Comparison of ENCODE assay signal across 1 cellular context in genomic region chr3:149816986-149817385, GRCh38.
TF ChIP-seq lines count a peak whose summit lies in the region.

No MANE protein-coding gene starts in this region.

TF ChIP-seq in GM12878, 131 proteins besides CTCF, POLR2A, EP300 and RAD21:
- TF ChIP-seq FOXM1 (IDR thresholded peaks at IDR 0.05; ENCODE audit: low read depth, low read length) (no peak), IKZF2 (IDR thresholded peaks at IDR 0.05) (peak; percentile 87 to 89), NFIC (IDR thresholded peaks at IDR 0.05; ENCODE audit: low read depth, low read length) (0 out of 2 replicates have a peak, but pooled peaks have one; percentile 62), SP1 (IDR thresholded peaks at IDR 0.05; ENCODE audit: low read depth, low read length) (no peak), MEF2B (IDR thresholded peaks at IDR 0.05; ENCODE audit: partially characterized antibody, poor library complexity, severe bottlenecking) (peak; percentile 16), IKZF1 (conservative IDR thresholded peaks at IDR 0.05) (peak; percentile 79), RUNX3 (IDR thresholded peaks at IDR 0.05; ENCODE audit: low read length) (peak; percentile 65), ZNF384 (IDR thresholded peaks at IDR 0.05; ENCODE audit: borderline replicate concordance, low read depth, low read length) (no peak), NFYA (IDR thresholded peaks at IDR 0.05; ENCODE audit: borderline replicate concordance, low read depth, low read length) (no peak), PAX5 (IDR thresholded peaks at IDR 0.05; ENCODE audit: borderline replicate concordance, low read depth, low read length) (no peak), E4F1 (IDR thresholded peaks at IDR 0.05; ENCODE audit: borderline replicate concordance, partially characterized antibody) (no peak), NR2F1 (conservative IDR thresholded peaks at IDR 0.05) (0 out of 2 replicates have a peak, but pooled peaks have one; percentile 21), NR2C2 (IDR thresholded peaks at IDR 0.05; ENCODE audit: borderline replicate concordance, control insufficient read depth, insufficient read length, low read depth) (no peak), BMI1 (IDR thresholded peaks at IDR 0.05; ENCODE audit: borderline replicate concordance) (no peak), ZNF24 (IDR thresholded peaks at IDR 0.05) (peak; percentile 66; the same call in 1 of the 2 replicates), DPF2 (IDR thresholded peaks at IDR 0.05) (peak; percentile 31; the same call in 1 of the 2 replicates), IRF4 (IDR thresholded peaks at IDR 0.05; ENCODE audit: low read depth, low read length) (peak; percentile 74; the same call in 1 of the 2 replicates), SRF (IDR thresholded peaks at IDR 0.05; ENCODE audit: low read depth in 2 of 2, low read length in 2 of 2) (no peak), ATF7 (IDR thresholded peaks at IDR 0.05; ENCODE audit: low read depth) (no peak), ATF3 (IDR thresholded peaks at IDR 0.05; ENCODE audit: borderline replicate concordance, extremely low read depth, low read depth, low read length) (no peak), ETV6 (conservative IDR thresholded peaks at IDR 0.05 in 1 of 2, IDR thresholded peaks at IDR 0.05 in 1 of 2; ENCODE audit: borderline replicate concordance in 1 of 2, low read depth in 1 of 2) (peak in 1 of 2 experiments; percentile 49; a peak in 1 of 4 replicates), SIX5 (IDR thresholded peaks at IDR 0.05; ENCODE audit: low read depth, low read length, severe bottlenecking) (no peak), KAT2A (conservative IDR thresholded peaks at IDR 0.05; ENCODE audit: control insufficient read depth, low read depth, low read length) (no peak), CBFB (IDR thresholded peaks at IDR 0.05; ENCODE audit: low read depth) (no peak), MTA2 (IDR thresholded peaks at IDR 0.05; ENCODE audit: low read depth) (peak; percentile 48), SPI1 (IDR thresholded peaks at IDR 0.05; ENCODE audit: borderline replicate concordance, insufficient read depth, low read depth, low read length) (peak; percentile 30; the same call in 1 of the 2 replicates), ZZZ3 (IDR thresholded peaks at IDR 0.05; ENCODE audit: control insufficient read depth, insufficient read length, low read depth) (no peak), JUNB (IDR thresholded peaks at IDR 0.05) (peak; percentile 74), KDM1A (IDR thresholded peaks at IDR 0.05; ENCODE audit: borderline replicate concordance) (no peak), ATF2 (IDR thresholded peaks at IDR 0.05; ENCODE audit: low read length) (peak; percentile 42; the same call in 1 of the 2 replicates), POLR2AphosphoS5 (IDR thresholded peaks at IDR 0.05; ENCODE audit: low read length) (no peak), LARP7 (IDR thresholded peaks at IDR 0.05) (no peak), BCL11A (IDR thresholded peaks at IDR 0.05; ENCODE audit: low read depth, low read length) (0 out of 2 replicates have a peak, but pooled peaks have one; percentile 6), YY1 (IDR thresholded peaks at IDR 0.05; ENCODE audit: low read depth, low read length) (no peak), EED (IDR thresholded peaks at IDR 0.05; ENCODE audit: low read depth) (peak; percentile 51; the same call in 1 of the 2 replicates)
- TF ChIP-seq, protein P1, sequence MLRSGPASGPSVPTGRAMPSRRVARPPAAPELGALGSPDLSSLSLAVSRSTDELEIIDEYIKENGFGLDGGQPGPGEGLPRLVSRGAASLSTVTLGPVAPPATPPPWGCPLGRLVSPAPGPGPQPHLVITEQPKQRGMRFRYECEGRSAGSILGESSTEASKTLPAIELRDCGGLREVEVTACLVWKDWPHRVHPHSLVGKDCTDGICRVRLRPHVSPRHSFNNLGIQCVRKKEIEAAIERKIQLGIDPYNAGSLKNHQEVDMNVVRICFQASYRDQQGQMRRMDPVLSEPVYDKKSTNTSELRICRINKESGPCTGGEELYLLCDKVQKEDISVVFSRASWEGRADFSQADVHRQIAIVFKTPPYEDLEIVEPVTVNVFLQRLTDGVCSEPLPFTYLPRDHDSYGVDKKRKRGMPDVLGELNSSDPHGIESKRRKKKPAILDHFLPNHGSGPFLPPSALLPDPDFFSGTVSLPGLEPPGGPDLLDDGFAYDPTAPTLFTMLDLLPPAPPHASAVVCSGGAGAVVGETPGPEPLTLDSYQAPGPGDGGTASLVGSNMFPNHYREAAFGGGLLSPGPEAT (IDR thresholded peaks at IDR 0.05; ENCODE audit: low read depth) = peak; percentile 80; the same call in 1 of the 2 replicates
